ENCODE assay signal across 12 cellular contexts in the genomic region with DNA sequence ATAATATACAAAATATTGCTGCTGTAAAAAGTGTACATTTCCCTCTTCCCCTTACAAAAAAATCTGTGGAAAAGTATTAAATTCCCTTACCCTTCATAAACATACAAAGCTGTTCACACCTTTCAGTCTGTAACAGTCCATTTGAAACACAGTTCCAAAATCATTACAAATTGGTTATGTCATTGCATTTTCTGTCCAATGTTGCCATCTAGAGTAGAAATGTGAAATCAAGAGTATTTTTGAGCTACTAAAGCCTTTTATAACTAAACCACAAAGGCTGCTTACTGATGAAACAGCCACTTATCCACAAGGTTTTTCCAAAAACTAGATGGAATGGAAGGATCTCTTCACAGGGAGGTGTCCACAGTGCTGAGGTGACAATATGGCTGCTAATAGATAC.
DNase-seq lines count a peak whose midpoint lies in the region; ATAC-seq, FAIRE-seq and TF ChIP-seq lines count a peak whose summit lies in the region.
"Had no signal": no experiment of that assay in that cellular context is flagged by ENCODE, and none has a peak within 500 bp of the region (broad histone marks: within the 10 kb centered on the region; RNA-seq: fewer than 3 reads in every experiment).

No MANE protein-coding gene starts in this region.

- in situ Hi-C loops in G401 (cut with HindIII; ENCODE audit: low sequenced_read_pairs) = no loop called here
- in situ Hi-C loops in IMR-90 (cut with MboI; ENCODE audit: low sequenced_read_pairs) = no loop called here

- H3K4me1 Mint-ChIP-seq in T-helper 17 cell = peaks cover 8% of the 10 kb centered on the region
- no peaks in the 10 kb centered on the region for H3K4me1 Mint-ChIP-seq in activated T-cell treated with anti-CD3 and anti-CD28 coated beads, Interleukin-2, amount 50 U/mL, for 72 hours (ENCODE audit: low read depth)

- no peaks in the 10 kb centered on the region for H3K9me3 Mint-ChIP-seq in activated T-cell treated with anti-CD3 and anti-CD28 coated beads, Interleukin-2, amount 50 U/mL, for 72 hours
- H3K9me3 Mint-ChIP-seq: stimulated activated naive CD8-positive, alpha-beta T cell treated with anti-CD3 and anti-CD28 coated beads, Interleukin-15, amount 100 ng/mL, for 72 hours had no signal

- no peak overlapping the region for H3K18ac ChIP-seq in IMR-90 (ENCODE audit: low read depth, low read length)

- dilution Hi-C loops in IMR-90 (cut with HindIII; ENCODE audit: low sequenced_read_pairs, unreplicated experiment) = no loop called here

- CTCF ChIA-PET in IMR-90 (lab: Yijun Ruan, JAX) = no interaction called here

- peaks cover 11% of the 10 kb centered on the region for H3K36me3 Mint-ChIP-seq in T-helper 17 cell (ENCODE audit: low read depth)
- H3K36me3 Mint-ChIP-seq in activated T-cell treated with anti-CD3 and anti-CD28 coated beads, Interleukin-2, amount 50 U/mL, for 72 hours (ENCODE audit: insufficient read depth in 2 of 2) = peaks cover 9 to 38% of the 10 kb centered on the region in 2 donors

- H3K23ac ChIP-seq in IMR-90 (ENCODE audit: low read depth, low read length) = no peak overlapping the region

- H3K27ac ChIP-seq in IMR-90 (ENCODE audit: insufficient read depth, low read length) = no peak overlapping the region
- H3K27ac ChIP-seq in liver (ENCODE audit: low read depth in 1 of 2, low read length in 2 of 2) = no peak overlapping the region
- H3K27ac ChIP-seq in kidney (ENCODE audit: low read depth in 2 of 2, low read length in 2 of 2) = no peak overlapping the region
- no peak overlapping the region for H3K27ac ChIP-seq in foreskin keratinocyte

- TF ChIP-seq CTCF in IMR-90 (conservative IDR thresholded peaks at IDR 0.05; ENCODE audit: low read depth, low read length) = no peak
- no peak for TF ChIP-seq CTCF in liver (IDR thresholded peaks at IDR 0.05; ENCODE audit: low read depth, low read length, missing input control)
- no peak for TF ChIP-seq CTCF in kidney (IDR thresholded peaks at IDR 0.05; ENCODE audit: borderline replicate concordance, extremely low read depth, insufficient read depth)
- no peak for TF ChIP-seq CTCF in foreskin keratinocyte (conservative IDR thresholded peaks at IDR 0.05)

- H2AFZ ChIP-seq in IMR-90 (replicated peaks; ENCODE audit: low read length, poor library complexity) = no peak overlapping the region

- ATAC-seq in IMR-90 (ENCODE audit: low read depth) (no peak), T-helper 17 cell (no peak), GM21447 (IDR thresholded peaks at IDR 0.05; ENCODE audit: unreplicated experiment) (no peak), foreskin keratinocyte (no peak)
- ATAC-seq in activated T-cell treated with anti-CD3 and anti-CD28 coated beads, Interleukin-2, amount 50 U/mL, for 72 hours (replicated peaks in 1 of 2) = no peak
- ATAC-seq: stimulated activated naive CD8-positive, alpha-beta T cell treated with anti-CD3 and anti-CD28 coated beads, Interleukin-15, amount 100 ng/mL, for 72 hours had no signal

- H3K9me1 ChIP-seq in IMR-90 (ENCODE audit: insufficient read depth, low read length) = peaks cover 2% of the 10 kb centered on the region; the same call in 1 of the 2 replicates

- H3K4ac ChIP-seq in IMR-90 (ENCODE audit: low read depth, low read length) = no peak overlapping the region

- H4K5ac ChIP-seq in IMR-90 (ENCODE audit: low read depth, low read length) = no peak overlapping the region

- H2BK5ac ChIP-seq in IMR-90 (ENCODE audit: low read depth, low read length, poor library complexity, severe bottlenecking) = no peak overlapping the region

- H2BK120ac ChIP-seq in IMR-90 (ENCODE audit: low read depth, low read length) = no peak overlapping the region

- no peak overlapping the region for H3K14ac ChIP-seq in IMR-90 (replicated peaks; ENCODE audit: low read depth, low read length)

- no peak overlapping the region for H3K56ac ChIP-seq in IMR-90 (ENCODE audit: extremely low read depth, insufficient read depth, low read length)

- H3K4me1 ChIP-seq in IMR-90 (ENCODE audit: control insufficient read depth, insufficient read depth, low read length) (no peaks in the 10 kb centered on the region), liver (ENCODE audit: control insufficient read depth in 4 of 4, insufficient read depth in 4 of 4, low read length in 3 of 4) (no peaks in the 10 kb centered on the region), kidney (ENCODE audit: control insufficient read depth in 1 of 2, insufficient read depth in 1 of 2, low read depth in 1 of 2, low read length in 2 of 2) (no peaks in the 10 kb centered on the region), foreskin keratinocyte (peaks cover 7% of the 10 kb centered on the region)

- peaks cover 13 to 16% of the 10 kb centered on the region in 2 experiments for H3K79me1 ChIP-seq in IMR-90 (ENCODE audit: low read depth in 1 of 2, low read length in 2 of 2)

- H3K4me2 ChIP-seq in IMR-90 (ENCODE audit: low read depth, low read length) = no peak overlapping the region

- no peaks in the 10 kb centered on the region for H4K20me1 ChIP-seq in IMR-90 (ENCODE audit: insufficient read depth, low read length)

- H3K4me3 ChIP-seq in IMR-90 (ENCODE audit: insufficient read depth, low read depth, low read length) (no peak overlapping the region), liver (ENCODE audit: low read depth in 1 of 3, low read length in 3 of 3) (no peak overlapping the region), kidney (ENCODE audit: low read length in 2 of 2) (no peak overlapping the region)

- H3K4me3 Mint-ChIP-seq in T-helper 17 cell = no peak overlapping the region
- H3K4me3 Mint-ChIP-seq in activated T-cell treated with anti-CD3 and anti-CD28 coated beads, Interleukin-2, amount 50 U/mL, for 72 hours = no peak overlapping the region
- H3K4me3 Mint-ChIP-seq: memory B cell; stimulated activated naive CD8-positive, alpha-beta T cell treated with anti-CD3 and anti-CD28 coated beads, Interleukin-15, amount 100 ng/mL, for 72 hours had no signal

- TSS peak; percentile 73 for BruUV-seq in IMR-90 (replicated peaks; lab: Mats Ljungman, UMichigan)

- H3K27ac Mint-ChIP-seq in T-helper 17 cell = peak overlapping the region; percentile 54
- no peak overlapping the region for H3K27ac Mint-ChIP-seq in activated T-cell treated with anti-CD3 and anti-CD28 coated beads, Interleukin-2, amount 50 U/mL, for 72 hours
- H3K27ac Mint-ChIP-seq: memory B cell had no signal

- no peak for FAIRE-seq in kidney (lab: Jason Lieb, UNC)

- H3K9ac ChIP-seq in IMR-90 (ENCODE audit: low read depth, low read length) (no peak overlapping the region), liver (ENCODE audit: low read depth in 1 of 2, low read length in 2 of 2) (no peak overlapping the region), kidney (ENCODE audit: low read length in 2 of 2) (no peak overlapping the region)

- H2AK5ac ChIP-seq in IMR-90 (ENCODE audit: low read depth, low read length) = no peak overlapping the region

- no peak overlapping the region for H2BK20ac ChIP-seq in IMR-90 (ENCODE audit: low read depth, low read length)

- H2AK9ac ChIP-seq in IMR-90 (replicated peaks; ENCODE audit: low read depth, low read length, poor library complexity) = no peak overlapping the region

- intact Hi-C loops in IMR-90 (cut with micrococcal nuclease) = no loop called here
- intact Hi-C loops in kidney (cut with DNase I) = no loop called here

- H4K8ac ChIP-seq in IMR-90 (ENCODE audit: low read depth in 2 of 2, low read length in 2 of 2) = no peak overlapping the region

- no peak overlapping the region for H4K91ac ChIP-seq in IMR-90 (ENCODE audit: insufficient read depth, low read depth, low read length)

- TF ChIP-seq RAD21 in IMR-90 (IDR thresholded peaks at IDR 0.05; ENCODE audit: low read length) (no peak), liver (IDR thresholded peaks at IDR 0.05) (peak; percentile 21 to 50)

- no peaks in the 10 kb centered on the region for H3K27me3 ChIP-seq in IMR-90 (ENCODE audit: control insufficient read depth, insufficient read depth, low read length)
- no peaks in the 10 kb centered on the region for H3K27me3 ChIP-seq in liver (ENCODE audit: control insufficient read depth in 4 of 4, insufficient read depth in 4 of 4, low read length in 3 of 4)
- H3K27me3 ChIP-seq in foreskin keratinocyte = no peaks in the 10 kb centered on the region

- no peaks in the 10 kb centered on the region for H3K9me3 ChIP-seq in IMR-90 (ENCODE audit: control insufficient read depth, insufficient read depth, low read length)
- no peaks in the 10 kb centered on the region for H3K9me3 ChIP-seq in T-helper 17 cell (ENCODE audit: control insufficient read depth, low read length, poor library complexity, severe bottlenecking)
- no peaks in the 10 kb centered on the region for H3K9me3 ChIP-seq in liver (ENCODE audit: control insufficient read depth in 4 of 4, low read length in 3 of 4)
- no peaks in the 10 kb centered on the region for H3K9me3 ChIP-seq in kidney (ENCODE audit: control insufficient read depth in 1 of 2, low read length in 2 of 2)

- POLR2A ChIA-PET in IMR-90 (lab: Charles Lee; ENCODE audit: unreplicated experiment) = no interaction called here

- H2BK15ac ChIP-seq in IMR-90 (ENCODE audit: low read depth, low read length) = no peak overlapping the region

- TF ChIP-seq POLR2A in IMR-90 (IDR thresholded peaks at IDR 0.05; ENCODE audit: low read depth, low read length) = no peak

- H3K27me3 Mint-ChIP-seq in T-helper 17 cell = no peaks in the 10 kb centered on the region
- no peaks in the 10 kb centered on the region for H3K27me3 Mint-ChIP-seq in activated T-cell treated with anti-CD3 and anti-CD28 coated beads, Interleukin-2, amount 50 U/mL, for 72 hours (ENCODE audit: low read depth)
- H3K27me3 Mint-ChIP-seq: memory B cell; stimulated activated naive CD8-positive, alpha-beta T cell treated with anti-CD3 and anti-CD28 coated beads, Interleukin-15, amount 100 ng/mL, for 72 hours had no signal

- DNase-seq in G401 (ENCODE audit: low spot score) = peak; percentile 87
- DNase-seq in IMR-90 = no peak
- DNase-seq in T-helper 17 cell = no peak
- no peak for DNase-seq in kidney
- no peak for DNase-seq in foreskin keratinocyte
- no peak for DNase-seq in activated T-cell treated with anti-CD3 and anti-CD28 coated beads, Interleukin-2, amount 50 U/mL, for 72 hours
- DNase-seq: head of caudate nucleus; NCI-H1105 treated with DMSO at 0.1 percent for 48 hours; stimulated activated naive CD8-positive, alpha-beta T cell treated with anti-CD3 and anti-CD28 coated beads, Interleukin-15, amount 100 ng/mL, for 72 hours had no signal

- H3K36me3 ChIP-seq in IMR-90 (ENCODE audit: control insufficient read depth, insufficient read depth, low read length) (peaks cover 18% of the 10 kb centered on the region), liver (ENCODE audit: control insufficient read depth in 4 of 4, insufficient read depth in 3 of 4, low read depth in 1 of 4, low read length in 3 of 4) (peaks cover 10 to 55% (median 46%) of the 10 kb centered on the region in 4 donors), kidney (ENCODE audit: control insufficient read depth in 1 of 2, insufficient read depth in 2 of 2, low read length in 2 of 2) (peaks cover 12 to 26% of the 10 kb centered on the region in 2 donors)

TF ChIP-seq in IMR-90, 13 proteins besides CTCF, POLR2A, EP300 and RAD21 (continues in another document):
- no peak for TF ChIP-seq BHLHE40 (IDR thresholded peaks at IDR 0.05; ENCODE audit: low read depth, low read length)

TF ChIP-seq in liver, 16 proteins besides CTCF, POLR2A, EP300 and RAD21 (continues in another document):
- TF ChIP-seq HNF4A (conservative IDR thresholded peaks at IDR 0.05) (no peak), JUND (IDR thresholded peaks at IDR 0.05) (no peak), TAF1 (conservative IDR thresholded peaks at IDR 0.05) (no peak), RXRA (IDR thresholded peaks at IDR 0.05) (no peak), FOXA1 (IDR thresholded peaks at IDR 0.05) (no peak)
